In genomic region chr18:28116461-28116860, GRCh38 we compare ENCODE assay signal across 16 cellular contexts.
DNase-seq lines count a peak whose midpoint lies in the region; ATAC-seq and TF ChIP-seq lines count a peak whose summit lies in the region.
"Had no signal": no experiment of that assay in that cellular context is flagged by ENCODE, and none has a peak within 500 bp of the region (broad histone marks: within the 10 kb centered on the region; RNA-seq: fewer than 3 reads in every experiment).

No MANE protein-coding gene starts in this region.

- TF ChIP-seq RAD21 in liver (IDR thresholded peaks at IDR 0.05), result peak in 1 of 2 donors; percentile 29

- ATAC-seq in Right ventricle myocardium superior (ENCODE audit: poor library complexity) (no peak), GM21786 (IDR thresholded peaks at IDR 0.05; ENCODE audit: unreplicated experiment) (no peak), GM21723 (IDR thresholded peaks at IDR 0.05; ENCODE audit: unreplicated experiment) (no peak)

- H3K9me3 ChIP-seq in left ventricle myocardium inferior (replicated peaks) (no peaks in the 10 kb centered on the region), liver (ENCODE audit: control insufficient read depth in 4 of 4, low read length in 3 of 4) (no peaks in the 10 kb centered on the region)
- H3K9me3 ChIP-seq: Peyer's patch had no signal

- H3K4me1 ChIP-seq in left ventricle myocardium inferior (peaks cover 66% of the 10 kb centered on the region), liver (ENCODE audit: control insufficient read depth in 4 of 4, insufficient read depth in 4 of 4, low read length in 3 of 4) (peaks cover 0 to 22% (median 12%) of the 10 kb centered on the region in 4 donors)
- H3K4me1 ChIP-seq: Peyer's patch had no signal

- H3K4me3 ChIP-seq in left ventricle myocardium inferior (no peak overlapping the region), brain microvascular endothelial cell (ENCODE audit: low read depth, low read length) (no peak overlapping the region), liver (ENCODE audit: low read depth in 1 of 3, low read length in 3 of 3) (no peak overlapping the region)
- H3K4me3 ChIP-seq: Peyer's patch had no signal

- H3K36me3 ChIP-seq in left ventricle myocardium inferior, result no peaks in the 10 kb centered on the region
- no peaks in the 10 kb centered on the region for H3K36me3 ChIP-seq in brain microvascular endothelial cell (replicated peaks)
- H3K36me3 ChIP-seq in liver (ENCODE audit: control insufficient read depth in 4 of 4, insufficient read depth in 3 of 4, low read depth in 1 of 4, low read length in 3 of 4), result no peaks in the 10 kb centered on the region
- H3K36me3 ChIP-seq: Peyer's patch had no signal

- TF ChIP-seq CTCF in left ventricle myocardium inferior (IDR thresholded peaks at IDR 0.05; ENCODE audit: borderline replicate concordance) (no peak), brain microvascular endothelial cell (IDR thresholded peaks at IDR 0.05; ENCODE audit: low read depth, low read length, missing control alignments) (no peak), liver (IDR thresholded peaks at IDR 0.05; ENCODE audit: low read depth, low read length, missing input control) (no peak)

- in situ Hi-C loops in brain microvascular endothelial cell (cut with HindIII; ENCODE audit: low pct_ligation_motif_present, low sequenced_read_pairs), result no loop called here

- H3K27me3 ChIP-seq in left ventricle myocardium inferior (ENCODE audit: low read depth) (no peaks in the 10 kb centered on the region), brain microvascular endothelial cell (replicated peaks) (no peaks in the 10 kb centered on the region), liver (ENCODE audit: control insufficient read depth in 4 of 4, insufficient read depth in 4 of 4, low read length in 3 of 4) (no peaks in the 10 kb centered on the region)
- H3K27me3 ChIP-seq: Peyer's patch had no signal

- no peak overlapping the region for H3K9ac ChIP-seq in liver (ENCODE audit: low read depth in 1 of 2, low read length in 2 of 2)

- H3K27ac ChIP-seq in left ventricle myocardium inferior (replicated peaks) (peak overlapping the region; percentile 82), brain microvascular endothelial cell (peak overlapping the region; percentile 96), liver (ENCODE audit: low read depth in 1 of 2, low read length in 2 of 2) (no peak overlapping the region)
- H3K27ac ChIP-seq: C4-2B, Peyer's patch had no signal

- DNase-seq in left ventricle myocardium inferior, result no peak
- no peak for DNase-seq in Right ventricle myocardium superior
- no peak for DNase-seq in brain microvascular endothelial cell
- no peak for DNase-seq in nucleus accumbens (lab: John Stamatoyannopoulos, UW)
- DNase-seq in NOMO-1 treated with DMSO at 0.1 percent for 48 hours (lab: John Stamatoyannopoulos, UW; ENCODE audit: unreplicated experiment), result no peak
- DNase-seq: Kasumi-1, MM.1S, NCI-H1092 treated with DMSO at 0.1 percent for 48 hours, NCI-H2227 treated with DMSO at 0.1 percent for 48 hours, NCI-H524, Peyer's patch, SHP77 treated with DMSO at 0.1 percent for 48 hours had no signal

- WGBS in liver, result 18% methylated on average over 1 of the region's 1 CpG

- intact Hi-C loops in left ventricle myocardium inferior (cut with micrococcal nuclease) (no loop called here), Right ventricle myocardium superior (cut with DNase I) (no loop called here)

TF ChIP-seq in liver, 16 proteins besides CTCF, POLR2A, EP300 and RAD21:
- TF ChIP-seq REST (IDR thresholded peaks at IDR 0.05) (no peak), SP1 (IDR thresholded peaks at IDR 0.05) (peak; percentile 29), TAF1 (conservative IDR thresholded peaks at IDR 0.05) (no peak), MAX (IDR thresholded peaks at IDR 0.05) (peak; percentile 25), RXRA (IDR thresholded peaks at IDR 0.05) (peak; percentile 66 to 68), YY1 (IDR thresholded peaks at IDR 0.05) (peak; percentile 38), HNF4A (conservative IDR thresholded peaks at IDR 0.05) (peak; percentile 43 to 45)

Comparison
In these comparisons a context has a peak if more than half of its experiments do, and no peak if none do; other contexts are left out.
1. H3K27ac ChIP-seq: peak in left ventricle myocardium inferior (single experiment) and brain microvascular endothelial cell (single experiment); none in liver (0 of 2).